In the genomic region with DNA sequence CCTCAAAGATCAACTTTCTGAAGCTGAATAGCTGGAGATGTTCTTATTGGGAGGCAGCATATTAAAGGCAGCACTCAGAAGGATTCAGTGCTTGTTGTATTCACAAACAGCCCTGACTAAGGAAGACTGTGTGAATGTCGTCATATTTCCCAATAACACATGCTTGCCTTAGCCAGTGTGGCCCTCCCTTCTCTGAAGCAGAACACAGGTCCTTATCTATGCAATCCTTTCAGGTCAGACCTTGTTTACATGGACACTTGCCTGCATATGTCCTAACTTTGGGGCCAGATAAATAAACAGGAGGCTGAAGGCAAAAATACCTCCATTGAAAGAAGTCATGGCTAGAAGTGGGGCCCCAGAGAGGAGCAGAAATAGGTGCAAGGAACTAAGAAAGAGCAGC, we compare ENCODE assay signal across 1 cellular context.
TF ChIP-seq lines count a peak whose summit lies in the region.

No MANE protein-coding gene starts in this region.

TF ChIP-seq in HCT116, 20 proteins besides CTCF, POLR2A, EP300 and RAD21 (continued from another document):
- TF ChIP-seq, protein P1, sequence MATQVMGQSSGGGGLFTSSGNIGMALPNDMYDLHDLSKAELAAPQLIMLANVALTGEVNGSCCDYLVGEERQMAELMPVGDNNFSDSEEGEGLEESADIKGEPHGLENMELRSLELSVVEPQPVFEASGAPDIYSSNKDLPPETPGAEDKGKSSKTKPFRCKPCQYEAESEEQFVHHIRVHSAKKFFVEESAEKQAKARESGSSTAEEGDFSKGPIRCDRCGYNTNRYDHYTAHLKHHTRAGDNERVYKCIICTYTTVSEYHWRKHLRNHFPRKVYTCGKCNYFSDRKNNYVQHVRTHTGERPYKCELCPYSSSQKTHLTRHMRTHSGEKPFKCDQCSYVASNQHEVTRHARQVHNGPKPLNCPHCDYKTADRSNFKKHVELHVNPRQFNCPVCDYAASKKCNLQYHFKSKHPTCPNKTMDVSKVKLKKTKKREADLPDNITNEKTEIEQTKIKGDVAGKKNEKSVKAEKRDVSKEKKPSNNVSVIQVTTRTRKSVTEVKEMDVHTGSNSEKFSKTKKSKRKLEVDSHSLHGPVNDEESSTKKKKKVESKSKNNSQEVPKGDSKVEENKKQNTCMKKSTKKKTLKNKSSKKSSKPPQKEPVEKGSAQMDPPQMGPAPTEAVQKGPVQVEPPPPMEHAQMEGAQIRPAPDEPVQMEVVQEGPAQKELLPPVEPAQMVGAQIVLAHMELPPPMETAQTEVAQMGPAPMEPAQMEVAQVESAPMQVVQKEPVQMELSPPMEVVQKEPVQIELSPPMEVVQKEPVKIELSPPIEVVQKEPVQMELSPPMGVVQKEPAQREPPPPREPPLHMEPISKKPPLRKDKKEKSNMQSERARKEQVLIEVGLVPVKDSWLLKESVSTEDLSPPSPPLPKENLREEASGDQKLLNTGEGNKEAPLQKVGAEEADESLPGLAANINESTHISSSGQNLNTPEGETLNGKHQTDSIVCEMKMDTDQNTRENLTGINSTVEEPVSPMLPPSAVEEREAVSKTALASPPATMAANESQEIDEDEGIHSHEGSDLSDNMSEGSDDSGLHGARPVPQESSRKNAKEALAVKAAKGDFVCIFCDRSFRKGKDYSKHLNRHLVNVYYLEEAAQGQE (IDR thresholded peaks at IDR 0.05; ENCODE audit: low read depth), result no peak
- TF ChIP-seq, protein P2, sequence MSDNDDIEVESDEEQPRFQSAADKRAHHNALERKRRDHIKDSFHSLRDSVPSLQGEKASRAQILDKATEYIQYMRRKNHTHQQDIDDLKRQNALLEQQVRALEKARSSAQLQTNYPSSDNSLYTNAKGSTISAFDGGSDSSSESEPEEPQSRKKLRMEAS (IDR thresholded peaks at IDR 0.05), result no peak
- TF ChIP-seq ZNF274 (IDR thresholded peaks at IDR 0.05; ENCODE audit: low read depth, low read length), result no peak
- TF ChIP-seq POLR2AphosphoS5 (IDR thresholded peaks at IDR 0.05; ENCODE audit: low read depth, low read length), result no peak
- TF ChIP-seq, protein P3, sequence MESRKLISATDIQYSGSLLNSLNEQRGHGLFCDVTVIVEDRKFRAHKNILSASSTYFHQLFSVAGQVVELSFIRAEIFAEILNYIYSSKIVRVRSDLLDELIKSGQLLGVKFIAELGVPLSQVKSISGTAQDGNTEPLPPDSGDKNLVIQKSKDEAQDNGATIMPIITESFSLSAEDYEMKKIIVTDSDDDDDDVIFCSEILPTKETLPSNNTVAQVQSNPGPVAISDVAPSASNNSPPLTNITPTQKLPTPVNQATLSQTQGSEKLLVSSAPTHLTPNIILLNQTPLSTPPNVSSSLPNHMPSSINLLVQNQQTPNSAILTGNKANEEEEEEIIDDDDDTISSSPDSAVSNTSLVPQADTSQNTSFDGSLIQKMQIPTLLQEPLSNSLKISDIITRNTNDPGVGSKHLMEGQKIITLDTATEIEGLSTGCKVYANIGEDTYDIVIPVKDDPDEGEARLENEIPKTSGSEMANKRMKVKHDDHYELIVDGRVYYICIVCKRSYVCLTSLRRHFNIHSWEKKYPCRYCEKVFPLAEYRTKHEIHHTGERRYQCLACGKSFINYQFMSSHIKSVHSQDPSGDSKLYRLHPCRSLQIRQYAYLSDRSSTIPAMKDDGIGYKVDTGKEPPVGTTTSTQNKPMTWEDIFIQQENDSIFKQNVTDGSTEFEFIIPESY (IDR thresholded peaks at IDR 0.05; ENCODE audit: extremely low read depth, insufficient replicate concordance, low read length), result no peak
- TF ChIP-seq CEBPB (IDR thresholded peaks at IDR 0.05; ENCODE audit: low read depth), result no peak
- TF ChIP-seq CBX3 (IDR thresholded peaks at IDR 0.05; ENCODE audit: low read depth), result no peak
- no peak for TF ChIP-seq ELF1 (IDR thresholded peaks at IDR 0.05; ENCODE audit: borderline replicate concordance, low read depth)
- TF ChIP-seq FOSL1 (IDR thresholded peaks at IDR 0.05; ENCODE audit: low read depth), result no peak
- TF ChIP-seq EGR1 (IDR thresholded peaks at IDR 0.05; ENCODE audit: low read depth), result no peak
- TF ChIP-seq JUND (IDR thresholded peaks at IDR 0.05), result no peak
- TF ChIP-seq ZFX (IDR thresholded peaks at IDR 0.05), result no peak
- TF ChIP-seq, protein P4, sequence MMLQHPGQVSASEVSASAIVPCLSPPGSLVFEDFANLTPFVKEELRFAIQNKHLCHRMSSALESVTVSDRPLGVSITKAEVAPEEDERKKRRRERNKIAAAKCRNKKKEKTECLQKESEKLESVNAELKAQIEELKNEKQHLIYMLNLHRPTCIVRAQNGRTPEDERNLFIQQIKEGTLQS (IDR thresholded peaks at IDR 0.05), result no peak
- TF ChIP-seq EZH2phosphoT487 (IDR thresholded peaks at IDR 0.05; ENCODE audit: borderline replicate concordance), result no peak
